Comparison of ENCODE assay signal across 21 cellular contexts in genomic region chr5:128036961-128037360, GRCh38. TPM values are rescaled to one million over a fixed set of nuclear protein-coding genes. Genes with fewer than 3 reads are reported as not detected.
DNase-seq lines count a peak whose midpoint lies in the region; ATAC-seq, FAIRE-seq and TF ChIP-seq lines count a peak whose summit lies in the region.
"Had no signal": no experiment of that assay in that cellular context is flagged by ENCODE, and none has a peak within 500 bp of the region (broad histone marks: within the 10 kb centered on the region; RNA-seq: fewer than 3 reads in every experiment).

No MANE protein-coding gene starts in this region.

- DNase-seq in AG08395 (ENCODE audit: low spot score) (peak; percentile 7), HTR-8/SVneo (ENCODE audit: insufficient read length, low spot score) (peak; percentile 42), astrocyte of the hippocampus (ENCODE audit: low read depth, low spot score) (peak; percentile 17), fibroblast of villous mesenchyme (ENCODE audit: low read depth) (peak; percentile 50), NOMO-1 treated with DMSO at 0.1 percent for 48 hours (lab: John Stamatoyannopoulos, UW; ENCODE audit: unreplicated experiment) (no peak), T-helper 9 cell (no peak)
- DNase-seq: activated CD4-positive, alpha-beta T cell treated with anti-CD3 and anti-CD28 coated beads for 48 hours; activated CD8-positive, alpha-beta memory T cell treated with anti-CD3 and anti-CD28 coated beads, Interleukin-2, amount 50 U/mL, for 4 hours; activated gamma-delta T cell; CD4-positive, alpha-beta T cell; DMS53; mucosa of descending colon; NCI-H1048; NCI-H748 treated with DMSO at 0.1 percent for 48 hours; thyroid gland had no signal

- no peak overlapping the region for H3K4me3 ChIP-seq in fibroblast of villous mesenchyme (ENCODE audit: low read depth, low read length)
- H3K4me3 ChIP-seq: mucosa of descending colon, thyroid gland had no signal

- FAIRE-seq in HTR-8/SVneo (lab: Jason Lieb, UNC): no peak
- FAIRE-seq: endometrium, H1 had no signal

- no peak for TF ChIP-seq CTCF in fibroblast of villous mesenchyme (IDR thresholded peaks at IDR 0.05; ENCODE audit: insufficient read depth, low read depth, low read length)

- ATAC-seq in GM21390 (IDR thresholded peaks at IDR 0.05; ENCODE audit: unreplicated experiment): no peak
- ATAC-seq in HG02642 (IDR thresholded peaks at IDR 0.05; ENCODE audit: poor library complexity, unreplicated experiment): no peak
- ATAC-seq: left lobe of liver; mucosa of descending colon; stimulated activated effector memory CD8-positive, alpha-beta T cell treated with anti-CD3 and anti-CD28 coated beads, Interleukin-12 subunit alpha, Interleukin-12 subunit beta, amount 100 ng/mL, for 72 hours had no signal

RNA-seq across cellular contexts. Expression of gene SLC12A2, which starts 46.6 kb away (rescaled TPM):
- total RNA-seq in fibroblast of villous mesenchyme: 37.1 and 39.9 TPM in 2 replicates

Comparison
In these comparisons a context has a peak if more than half of its experiments do, and no peak if none do; other contexts are left out.
1. DNase-seq: peak in AG08395 (single experiment), HTR-8/SVneo (single experiment), astrocyte of the hippocampus (single experiment) and fibroblast of villous mesenchyme (single experiment); none in NOMO-1 treated with DMSO at 0.1 percent for 48 hours (single experiment) and T-helper 9 cell (single experiment).